8 cellular contexts compared by ENCODE assay signal in the genomic region with DNA sequence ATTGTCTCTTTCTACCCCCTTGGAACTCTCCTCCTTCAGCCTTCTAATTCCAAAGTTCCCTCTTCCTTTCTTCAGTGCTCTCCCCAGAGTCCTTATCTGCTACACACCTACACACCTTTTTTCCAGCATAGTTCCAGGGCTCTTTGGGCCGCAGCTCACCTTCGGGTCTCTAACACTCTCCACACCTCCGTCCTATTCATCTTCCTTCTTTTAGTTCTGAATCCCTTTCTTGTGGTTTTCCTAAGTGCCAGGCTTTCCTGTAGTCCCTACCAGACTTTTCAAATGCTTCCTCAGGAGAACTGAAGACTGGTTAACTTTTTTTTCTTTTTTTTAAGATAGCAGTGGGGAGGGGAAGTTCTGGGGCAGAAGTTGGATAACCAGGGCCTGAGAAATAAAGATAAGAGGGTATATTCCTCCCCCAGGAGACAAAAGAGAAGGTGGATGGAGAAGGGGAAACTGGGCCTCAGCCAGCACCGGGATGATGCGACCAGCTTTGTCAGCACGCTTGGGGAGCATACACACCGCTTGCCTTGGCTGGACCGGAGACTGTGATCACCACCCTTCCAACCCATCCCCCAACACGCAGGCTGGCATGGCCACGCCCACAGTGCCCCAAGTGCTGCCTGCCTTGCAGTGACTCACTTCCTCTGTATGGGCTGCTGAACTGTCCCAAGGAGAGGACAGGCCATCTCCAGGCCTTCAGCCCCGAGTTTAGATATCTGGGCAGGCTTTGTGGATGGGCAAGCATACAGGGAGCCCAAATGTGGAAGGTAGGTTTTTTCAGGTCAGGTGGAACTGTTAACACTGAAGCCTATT. TPM values are rescaled to one million over a fixed set of nuclear protein-coding genes. Genes with fewer than 3 reads are reported as not detected.
A peak's percentile ranks its signal among the peaks of the same experiment; 100 is the strongest.
DNase-seq lines count a peak whose midpoint lies in the region; ATAC-seq and TF ChIP-seq lines count a peak whose summit lies in the region.

No MANE protein-coding gene starts in this region.

- no peaks in the 10 kb centered on the region for H3K9me3 ChIP-seq in SJCRH30 (replicated peaks)

- no peak overlapping the region for H3K27ac ChIP-seq in SJCRH30

- DNase-seq in HFF-Myc (ENCODE audit: extremely low read depth, low read depth) (peak; percentile 26), SJCRH30 (peak; percentile 62 to 67), head of caudate nucleus (peak; percentile 65 to 94 (median 82)), pons (ENCODE audit: low spot score) (peak; percentile 91), type B pancreatic cell (ENCODE audit: extremely low spot score, unreplicated experiment) (no peak), GM10266 (ENCODE audit: extremely low spot score) (no peak)
- DNase-seq in activated effector memory CD4-positive, alpha-beta T cell treated with anti-CD3 and anti-CD28 coated beads, Interleukin-2, amount 50 U/mL, for 16 hours: peak; percentile 91

- ATAC-seq in HG03521 (IDR thresholded peaks at IDR 0.05; ENCODE audit: unreplicated experiment): no peak

- H3K27ac Mint-ChIP-seq in type B pancreatic cell: peak overlapping the region; percentile 41

- H3K4me1 ChIP-seq in SJCRH30: peaks cover 34% of the 10 kb centered on the region

- H3K4me3 Mint-ChIP-seq in type B pancreatic cell: peak overlapping the region; percentile 86

- H3K27me3 Mint-ChIP-seq in type B pancreatic cell: no peaks in the 10 kb centered on the region

- intact Hi-C loops in head of caudate nucleus (cut with DNase I): loop anchor here (10.0 kb wide), 2 partner anchors 52 to 102 kb away; a partner anchor contains a TSS

- H3K27me3 ChIP-seq in SJCRH30: no peaks in the 10 kb centered on the region

- no peaks in the 10 kb centered on the region for H3K36me3 Mint-ChIP-seq in type B pancreatic cell

- no peaks in the 10 kb centered on the region for H3K36me3 ChIP-seq in SJCRH30

- peaks cover 35% of the 10 kb centered on the region for H3K4me1 Mint-ChIP-seq in type B pancreatic cell (ENCODE audit: unreplicated experiment)

- no peak overlapping the region for H3K4me3 ChIP-seq in HFF-Myc (replicated peaks; ENCODE audit: low read depth, low read length)
- no peak overlapping the region for H3K4me3 ChIP-seq in SJCRH30

- TF ChIP-seq CTCF in HFF-Myc (IDR thresholded peaks at IDR 0.05; ENCODE audit: low read depth, low read length, missing control alignments) (no peak), type B pancreatic cell (conservative IDR thresholded peaks at IDR 0.05) (no peak), GM10266 (IDR thresholded peaks at IDR 0.05; ENCODE audit: control insufficient read depth, insufficient read depth, low read depth, missing control alignments) (no peak)

- no peaks in the 10 kb centered on the region for H3K9me3 Mint-ChIP-seq in type B pancreatic cell

RNA-seq across cellular contexts. Expression of a gene that starts 2.5 kb away (rescaled TPM):
- total RNA-seq in SJCRH30 (2014; rRNA removed; shearing (Covaris generic)): 87.3 and 95.2 TPM in 2 replicates
- total RNA-seq in type B pancreatic cell (ENCODE audit: low replicate concordance): 129 and 181 TPM in 2 replicates

RNA-seq across cellular contexts. Expression of a gene that starts 5.0 kb away (rescaled TPM):
- not detected in 2 replicates for total RNA-seq in SJCRH30 (2014; rRNA removed; shearing (Covaris generic))
- 5.8 and 9.5 TPM in 2 replicates for total RNA-seq in type B pancreatic cell (ENCODE audit: low replicate concordance)

RNA-seq across cellular contexts. Expression of a gene that starts 29.6 kb away (rescaled TPM):
- total RNA-seq in SJCRH30 (2014; rRNA removed; shearing (Covaris generic)): 2.0 and 2.5 TPM in 2 replicates
- total RNA-seq in type B pancreatic cell (ENCODE audit: low replicate concordance): 28.5 and 38.8 TPM in 2 replicates

RNA-seq across cellular contexts. Expression of a gene that starts 31.2 kb away (rescaled TPM):
- total RNA-seq in SJCRH30 (2014; rRNA removed; shearing (Covaris generic)): 15.0 and 17.4 TPM in 2 replicates
- 16.3 and 20.4 TPM in 2 replicates for total RNA-seq in type B pancreatic cell (ENCODE audit: low replicate concordance)

RNA-seq across cellular contexts. Expression of a gene that starts 50.9 kb away (rescaled TPM):
- 42.8 and 46.2 TPM in 2 replicates for total RNA-seq in SJCRH30 (2014; rRNA removed; shearing (Covaris generic))
- 53.5 and 73.8 TPM in 2 replicates for total RNA-seq in type B pancreatic cell (ENCODE audit: low replicate concordance)

Comparison
In these comparisons a context has a peak if more than half of its experiments do, and no peak if none do; other contexts are left out.
1. DNase-seq: peak in HFF-Myc (single experiment), SJCRH30 (2 of 2), activated effector memory CD4-positive, alpha-beta T cell treated with anti-CD3 and anti-CD28 coated beads, Interleukin-2, amount 50 U/mL, for 16 hours (single experiment), head of caudate nucleus (42 of 42) and pons (single experiment); none in type B pancreatic cell (single experiment) and GM10266 (single experiment).